10 cellular contexts compared by ENCODE assay signal in genomic region chr15:30375872-30376271, GRCh38. TPM values are rescaled to one million over a fixed set of nuclear protein-coding genes. Genes with fewer than 3 reads are reported as not detected.
DNase-seq lines count a peak whose midpoint lies in the region; ATAC-seq and TF ChIP-seq lines count a peak whose summit lies in the region.
"Not testable (repeated sequence)": the region's sequence is repeated elsewhere in the genome, so short reads cannot be mapped to it uniquely, and the experiment has no call there.
"Had no signal": no experiment of that assay in that cellular context is flagged by ENCODE, and none has a peak within 500 bp of the region (broad histone marks: within the 10 kb centered on the region; RNA-seq: fewer than 3 reads in every experiment).

No MANE protein-coding gene starts in this region.

- H3K36me3 ChIP-seq in RWPE2 (ENCODE audit: low read depth), result not testable (repeated sequence)

- not testable (repeated sequence) for H3K23me2 ChIP-seq in H9 (ENCODE audit: insufficient read length, low read depth, low read length, poor library complexity, severe bottlenecking)

- H2BK15ac ChIP-seq in H9 (ENCODE audit: low read depth, low read length), result not testable (repeated sequence)

- H3K4me3 ChIP-seq in RWPE2 (ENCODE audit: severe bottlenecking); coronary artery: not testable (repeated sequence)

- H3K4me1 Mint-ChIP-seq in H9; osteocyte (ENCODE audit: unreplicated experiment); stimulated activated effector memory CD8-positive, alpha-beta T cell treated with anti-CD3 and anti-CD28 coated beads, Interleukin-12 subunit alpha, Interleukin-12 subunit beta, amount 100 ng/mL, for 72 hours: not testable (repeated sequence)

- not testable (repeated sequence) for H3K9ac ChIP-seq in H9 (ENCODE audit: extremely low read depth, insufficient read length, low read length)

- 56% methylated on average over 1 of the region's 4 CpGs for WGBS in H9 (ENCODE audit: extremely low coverage, insufficient read length, low lambda C conversion rate)

- H3K4me2 ChIP-seq in H9 (ENCODE audit: insufficient read depth, insufficient read length, low read length), result not testable (repeated sequence)

- H2BK12ac ChIP-seq in H9 (ENCODE audit: insufficient read length, low read depth, low read length), result not testable (repeated sequence)

- ATAC-seq in RWPE2 (ENCODE audit: low read depth); Right ventricle myocardium inferior: not testable (repeated sequence)
- ATAC-seq in stimulated activated effector memory CD8-positive, alpha-beta T cell treated with anti-CD3 and anti-CD28 coated beads, Interleukin-12 subunit alpha, Interleukin-12 subunit beta, amount 100 ng/mL, for 72 hours, result peak; percentile 34

- not testable (repeated sequence) for H3K79me1 ChIP-seq in H9 (ENCODE audit: insufficient read depth, low read depth, low read length, poor library complexity, severe bottlenecking)

- H4K8ac ChIP-seq in H9 (replicated peaks; ENCODE audit: insufficient read length, low read depth, low read length), result not testable (repeated sequence)

- H2BK5ac ChIP-seq in H9 (ENCODE audit: insufficient read length, low read length), result not testable (repeated sequence)

- not testable (repeated sequence) for H3K79me2 ChIP-seq in H9 (ENCODE audit: insufficient read depth, low read length)

- H3K9me3 Mint-ChIP-seq in H9; osteocyte (ENCODE audit: unreplicated experiment); stimulated activated effector memory CD8-positive, alpha-beta T cell treated with anti-CD3 and anti-CD28 coated beads, Interleukin-12 subunit alpha, Interleukin-12 subunit beta, amount 100 ng/mL, for 72 hours: not testable (repeated sequence)

- not testable (repeated sequence) for H3T11ph ChIP-seq in H9 (ENCODE audit: low read length)

- TF ChIP-seq CTCF in H9 (conservative IDR thresholded peaks at IDR 0.05); RWPE2 (IDR thresholded peaks at IDR 0.05; ENCODE audit: poor library complexity, severe bottlenecking); coronary artery (IDR thresholded peaks at IDR 0.05); osteocyte (IDR thresholded peaks at IDR 0.05): not testable (repeated sequence)

- H2AFZ ChIP-seq in H9 (ENCODE audit: low read length), result not testable (repeated sequence)

- H2BK20ac ChIP-seq in H9 (ENCODE audit: low read depth, low read length, poor library complexity, severe bottlenecking), result not testable (repeated sequence)

- not testable (repeated sequence) for H4K91ac ChIP-seq in H9 (ENCODE audit: insufficient read length, low read depth, low read length)

- H2BK120ac ChIP-seq in H9 (ENCODE audit: low read depth, low read length, poor library complexity, severe bottlenecking), result not testable (repeated sequence)

- H3K4ac ChIP-seq in H9 (ENCODE audit: low read depth, low read length), result not testable (repeated sequence)

- H3K56ac ChIP-seq in H9 (ENCODE audit: insufficient read length, low read depth, low read length), result not testable (repeated sequence)

- not testable (repeated sequence) for H3K27ac ChIP-seq in H9 (ENCODE audit: insufficient read length, low read depth, low read length); RWPE2 (ENCODE audit: poor library complexity, severe bottlenecking); coronary artery

- H3K23ac ChIP-seq in H9 (ENCODE audit: insufficient read length, low read depth, low read length), result not testable (repeated sequence)

- DNase-seq in H9 (peak; percentile 19), RWPE2 (ENCODE audit: low spot score) (peak; percentile 25), coronary artery (ENCODE audit: low spot score) (peak; percentile 21), Right ventricle myocardium inferior (ENCODE audit: missing footprints) (peak; percentile 16), medulla oblongata (ENCODE audit: extremely low spot score) (peak; percentile 0), osteocyte (ENCODE audit: extremely low spot score, unreplicated experiment) (peak; percentile 57)
- DNase-seq in stimulated activated effector memory CD8-positive, alpha-beta T cell treated with anti-CD3 and anti-CD28 coated beads, Interleukin-12 subunit alpha, Interleukin-12 subunit beta, amount 100 ng/mL, for 72 hours (ENCODE audit: low spot score in 2 of 2), result not testable (repeated sequence)

- H3K27me3 Mint-ChIP-seq in H9 (ENCODE audit: low read depth); osteocyte (ENCODE audit: unreplicated experiment): not testable (repeated sequence)

- H4K20me1 ChIP-seq in H9 (ENCODE audit: control insufficient read depth, insufficient read depth, insufficient read length), result not testable (repeated sequence)

- not testable (repeated sequence) for H3K14ac ChIP-seq in H9 (ENCODE audit: insufficient read depth, low read length)

- not testable (repeated sequence) for H2AK5ac ChIP-seq in H9 (ENCODE audit: insufficient read length, low read length)

- H3K27me3 ChIP-seq in H9 (ENCODE audit: insufficient read depth, low read length); RWPE2 (ENCODE audit: insufficient read depth, poor library complexity, severe bottlenecking): not testable (repeated sequence)

- H3K4me1 ChIP-seq in H9 (ENCODE audit: insufficient read depth, low read length); RWPE2 (ENCODE audit: insufficient read depth, poor library complexity, severe bottlenecking): not testable (repeated sequence)

- H3K9me3 ChIP-seq in H9 (ENCODE audit: control insufficient read depth, low read depth, low read length); RWPE2 (ENCODE audit: severe bottlenecking): not testable (repeated sequence)

- intact Hi-C loops in Right ventricle myocardium inferior (cut with DNase I), result not testable (repeated sequence)

- peak overlapping the region; percentile 5 for H3K18ac ChIP-seq in H9 (ENCODE audit: insufficient read length, low read depth, low read length)

- H3K4me3 Mint-ChIP-seq in H9; osteocyte (ENCODE audit: unreplicated experiment); stimulated activated effector memory CD8-positive, alpha-beta T cell treated with anti-CD3 and anti-CD28 coated beads, Interleukin-12 subunit alpha, Interleukin-12 subunit beta, amount 100 ng/mL, for 72 hours: not testable (repeated sequence)

- not testable (repeated sequence) for H4K5ac ChIP-seq in H9 (ENCODE audit: insufficient read length, low read depth, low read length)

- not testable (repeated sequence) for H3K27ac Mint-ChIP-seq in H9; osteocyte (ENCODE audit: unreplicated experiment); stimulated activated effector memory CD8-positive, alpha-beta T cell treated with anti-CD3 and anti-CD28 coated beads, Interleukin-12 subunit alpha, Interleukin-12 subunit beta, amount 100 ng/mL, for 72 hours

- H3K36me3 Mint-ChIP-seq in H9 (ENCODE audit: insufficient read depth in 1 of 3, low read depth in 3 of 3); osteocyte (ENCODE audit: unreplicated experiment); stimulated activated effector memory CD8-positive, alpha-beta T cell treated with anti-CD3 and anti-CD28 coated beads, Interleukin-12 subunit alpha, Interleukin-12 subunit beta, amount 100 ng/mL, for 72 hours: not testable (repeated sequence)

RNA-seq across cellular contexts. Expression of gene CHRFAM7A, which starts 17.5 kb away (rescaled TPM):
- total RNA-seq in H9 (2021) (2.4 and 4.3 TPM in 2 replicates), Right ventricle myocardium inferior (2.0 TPM), osteocyte (1.7 and 3.4 TPM in 2 replicates)
- total RNA-seq: CD8-positive, alpha-beta T cell; HT-29 had no signal

RNA-seq across cellular contexts. Expression of gene GOLGA8R, which starts 38.2 kb away (rescaled TPM):
- total RNA-seq in H9 (2021), result 0.20 and 0.26 TPM in 2 replicates
- total RNA-seq in Right ventricle myocardium inferior, result 3.6 TPM
- 4.9 and 5.4 TPM in 2 replicates for total RNA-seq in osteocyte
- total RNA-seq: H7, HT-29 had no signal
